In the genomic region with DNA sequence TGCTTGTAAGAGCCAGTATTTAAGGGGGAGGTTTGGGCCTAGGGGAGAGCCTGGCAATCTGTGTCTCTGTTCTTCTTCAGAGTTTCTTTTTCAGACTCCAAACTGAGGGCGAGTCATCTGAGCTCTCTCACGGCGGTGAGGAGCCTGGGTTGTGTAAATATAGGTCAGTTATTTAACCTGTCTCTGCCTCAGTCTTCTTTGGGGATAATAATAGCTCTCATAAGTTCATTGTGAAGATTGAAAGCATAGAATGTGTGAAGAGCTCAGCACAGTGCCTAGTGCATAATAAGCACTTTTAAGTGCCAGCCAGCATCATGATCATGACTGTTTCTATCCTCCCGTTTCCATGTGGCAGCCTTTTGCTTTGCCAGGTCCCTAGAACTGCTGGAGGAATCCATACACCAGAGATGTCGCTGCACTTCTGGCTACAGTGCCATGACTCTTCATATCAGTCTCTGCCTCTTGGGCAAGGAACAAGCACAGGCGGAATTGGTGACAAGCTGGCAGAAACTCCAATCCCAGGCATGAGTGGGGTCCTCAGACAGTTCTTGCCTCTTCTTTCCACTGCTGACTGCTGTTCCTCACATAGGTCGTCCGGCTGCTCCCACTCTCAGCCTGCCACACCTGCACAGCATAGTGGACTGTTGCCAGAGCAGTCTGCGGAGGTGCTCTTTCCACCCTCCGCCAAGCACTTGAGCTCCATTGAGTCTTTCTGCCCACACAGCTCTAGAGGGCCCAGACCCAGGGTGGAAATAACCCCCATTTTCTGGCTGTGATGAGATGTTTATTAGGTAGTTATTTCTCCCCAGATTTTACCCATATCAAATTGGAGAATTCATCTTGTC, we compare ENCODE assay signal across 16 cellular contexts.
DNase-seq lines count a peak whose midpoint lies in the region; ATAC-seq and TF ChIP-seq lines count a peak whose summit lies in the region.
"Had no signal": no experiment of that assay in that cellular context is flagged by ENCODE, and none has a peak within 500 bp of the region (broad histone marks: within the 10 kb centered on the region; RNA-seq: fewer than 3 reads in every experiment).

No MANE protein-coding gene starts in this region.

- POLR2A ChIA-PET in Panc1 (lab: Charles Lee) = no interaction called here

- no peak for TF ChIP-seq EP300 in suprapubic skin (IDR thresholded peaks at IDR 0.05)

- ATAC-seq in Panc1 (no peak), left ventricle myocardium superior (peak; percentile 50), GM21447 (IDR thresholded peaks at IDR 0.05; ENCODE audit: unreplicated experiment) (no peak), GM18502 (IDR thresholded peaks at IDR 0.05; ENCODE audit: poor library complexity, unreplicated experiment) (no peak)
- ATAC-seq: GM12878, K562 had no signal

- TF ChIP-seq POLR2A in suprapubic skin (IDR thresholded peaks at IDR 0.05) = no peak

- CTCF ChIA-PET in Panc1 (lab: Charles Lee) = no interaction called here

- H3K9me3 ChIP-seq in Panc1 (ENCODE audit: control insufficient read depth, insufficient read depth, low read depth, low read length) (no peaks in the 10 kb centered on the region), suprapubic skin (no peaks in the 10 kb centered on the region)
- H3K9me3 ChIP-seq: stomach had no signal

- peak in 2 of 3 experiments; percentile 46 to 73 for DNase-seq in NCI-H1417 (lab: John Stamatoyannopoulos, UW)
- no peak for DNase-seq in NCI-H1417 treated with DMSO at 0.1 percent for 48 hours (lab: John Stamatoyannopoulos, UW)
- no peak for DNase-seq in Panc1 (ENCODE audit: low read depth, low spot score)
- peak; percentile 28 for DNase-seq in left ventricle myocardium superior
- peak; percentile 64 for DNase-seq in superior temporal gyrus (ENCODE audit: extremely low spot score)
- no peak for DNase-seq in suprapubic skin (ENCODE audit: low spot score in 2 of 2)
- DNase-seq: activated CD4-positive, alpha-beta T cell treated with anti-CD3 and anti-CD28 coated beads, Interleukin-2, amount 50 U/mL, for 1 hour; activated gamma-delta T cell treated with Interleukin-2 at 50 U/mL for 16 hours; Calu3; NCI-H774; stomach had no signal

- H3K36me3 ChIP-seq in Panc1 (ENCODE audit: control insufficient read depth, insufficient read depth, low read length) (no peaks in the 10 kb centered on the region), suprapubic skin (no peaks in the 10 kb centered on the region)
- H3K36me3 ChIP-seq: stomach had no signal

- peaks cover 6% of the 10 kb centered on the region for H3K4me1 ChIP-seq in Panc1 (ENCODE audit: control insufficient read depth, insufficient read depth, low read length)
- peaks cover 7% of the 10 kb centered on the region for H3K4me1 ChIP-seq in suprapubic skin

- H3K4me3 ChIP-seq in Panc1 (ENCODE audit: low read depth in 2 of 2, low read length in 2 of 2) = no peak overlapping the region
- no peak overlapping the region for H3K4me3 ChIP-seq in suprapubic skin
- H3K4me3 ChIP-seq: GM12878, K562, lung, stomach had no signal

- in situ Hi-C loops in Panc1 (cut with HindIII; ENCODE audit: low pct_unique_long_range_greater_than_20kb, low sequenced_read_pairs) = no loop called here

- H3K27me3 ChIP-seq in Panc1 (ENCODE audit: control insufficient read depth, insufficient read depth, low read length) = no peaks in the 10 kb centered on the region
- no peaks in the 10 kb centered on the region for H3K27me3 ChIP-seq in suprapubic skin
- H3K27me3 ChIP-seq: stomach had no signal

- intact Hi-C loops in Panc1 (cut with micrococcal nuclease; ENCODE audit: unreplicated experiment) = loop anchor here (10.0 kb wide), 1 partner anchor 163 kb away; no protein-coding TSS in a partner anchor
- intact Hi-C loops in left ventricle myocardium superior (cut with micrococcal nuclease) = loop anchor here (10.0 kb wide), 1 partner anchor 243 kb away; no protein-coding TSS in a partner anchor

- H3K27ac ChIP-seq in Panc1 (ENCODE audit: low read length) = peak overlapping the region; percentile 17; the same call in 1 of the 2 replicates
- no peak overlapping the region for H3K27ac ChIP-seq in suprapubic skin

- BruUV-seq in Panc1 (replicated peaks; lab: Mats Ljungman, UMichigan) = no TSS peak

- WGBS in suprapubic skin = 76% methylated on average over 10 of the region's 10 CpGs

- TF ChIP-seq CTCF in Panc1 (IDR thresholded peaks at IDR 0.05) (no peak), suprapubic skin (IDR thresholded peaks at IDR 0.05) (no peak)

Comparison
In these comparisons a context has a peak if more than half of its experiments do, and no peak if none do; other contexts are left out.
1. DNase-seq: peak in NCI-H1417 (2 of 3), left ventricle myocardium superior (single experiment) and superior temporal gyrus (single experiment); none in NCI-H1417 treated with DMSO at 0.1 percent for 48 hours (single experiment), Panc1 (single experiment) and suprapubic skin (0 of 2).